7 cellular contexts compared by ENCODE assay signal in the genomic region with DNA sequence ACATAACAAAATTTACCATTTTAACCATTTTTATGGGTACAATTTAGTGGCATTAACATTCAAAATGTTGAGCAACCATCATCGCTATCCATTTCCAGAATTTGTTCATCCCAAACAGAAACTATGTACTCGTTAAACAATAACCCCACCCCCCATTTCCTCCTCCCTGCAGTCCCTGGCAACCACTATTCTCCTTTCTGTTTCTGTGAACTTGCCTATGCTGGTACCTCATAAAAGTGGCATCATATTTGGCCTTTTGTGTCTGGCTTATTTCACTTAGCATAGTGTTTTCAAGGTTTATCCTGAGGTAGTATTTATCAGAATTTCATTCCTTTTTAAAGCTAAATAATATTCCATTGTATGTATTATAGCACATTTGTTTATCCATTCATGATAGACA. TPM values are rescaled to one million over a fixed set of nuclear protein-coding genes. Genes with fewer than 3 reads are reported as not detected.
"Had no signal": no experiment of that assay in that cellular context is flagged by ENCODE, and none has a peak within 500 bp of the region (broad histone marks: within the 10 kb centered on the region; RNA-seq: fewer than 3 reads in every experiment).

No MANE protein-coding gene starts in this region.

- H3K9ac ChIP-seq: KMS-11 had no signal

- DNase-seq: H9, HCEC 1CT, KBM-7 had no signal

- H3K27ac ChIP-seq: KMS-11 had no signal

- H3K4me2 ChIP-seq: GM23338, KMS-11 had no signal

- H2AFZ ChIP-seq: GM23338 had no signal

- H3K4me3 ChIP-seq: GM23338 had no signal

- ATAC-seq: GM23338 had no signal

RNA-seq across cellular contexts. Expression of gene C3orf80, which starts 32.4 kb away (rescaled TPM):
- total RNA-seq: HT-29 had no signal
- polyA plus RNA-seq: IgD-negative memory B cell had no signal
